ENCODE assay signal across 8 cellular contexts in the genomic region with DNA sequence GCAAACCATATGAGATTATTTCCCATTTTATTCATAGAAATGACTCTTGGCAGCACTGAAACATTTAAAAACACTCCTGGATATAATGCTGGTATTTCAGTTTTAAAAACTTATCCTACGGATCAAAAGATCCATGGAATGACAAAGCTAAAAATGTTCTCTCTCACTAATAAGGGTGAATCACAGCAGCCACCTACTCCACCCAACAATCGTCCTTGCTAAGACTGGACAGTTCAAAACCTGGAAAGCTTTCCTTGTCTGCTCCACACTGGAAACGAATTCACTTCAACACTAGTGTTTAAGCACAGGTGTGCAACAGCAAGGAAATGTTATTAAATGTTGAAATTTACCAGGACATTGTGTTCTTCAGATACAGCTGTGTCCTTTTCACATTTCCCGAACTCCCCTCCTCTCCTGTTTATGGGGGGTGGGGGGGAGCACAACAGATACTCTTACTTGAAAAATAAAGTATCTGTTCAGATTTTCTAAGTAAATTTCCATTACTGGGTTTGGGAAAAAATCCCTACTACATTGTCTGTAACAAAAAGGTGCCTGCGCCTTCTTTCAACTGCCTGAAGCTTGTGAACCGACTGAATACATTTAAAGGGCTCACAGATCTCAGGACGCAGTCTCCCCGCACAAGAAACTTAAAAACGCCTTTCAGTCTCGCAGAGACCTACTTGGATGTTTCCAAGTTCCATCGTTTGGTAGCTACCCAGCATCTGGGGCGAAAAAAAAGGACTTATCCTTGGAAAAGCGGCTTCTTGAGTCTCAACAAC. TPM values are rescaled to one million over a fixed set of nuclear protein-coding genes. Genes with fewer than 3 reads are reported as not detected.
DNase-seq lines count a peak whose midpoint lies in the region; ATAC-seq and TF ChIP-seq lines count a peak whose summit lies in the region.

No MANE protein-coding gene starts in this region.

- H3K4me1 Mint-ChIP-seq in endothelial cell (ENCODE audit: unreplicated experiment) (peaks cover 42% of the 10 kb centered on the region), nephron (peaks cover 73% of the 10 kb centered on the region)

- peak overlapping the region; percentile 65 to 91 for H3K4me3 ChIP-seq in Panc1 (ENCODE audit: low read depth in 2 of 2, low read length in 2 of 2)

- H3K9me3 Mint-ChIP-seq in endothelial cell (ENCODE audit: unreplicated experiment) (no peaks in the 10 kb centered on the region), nephron (no peaks in the 10 kb centered on the region)

- H3K9me3 ChIP-seq in Panc1 (ENCODE audit: control insufficient read depth, insufficient read depth, low read depth, low read length), result no peaks in the 10 kb centered on the region

- peak overlapping the region; percentile 98 for H3K4me3 Mint-ChIP-seq in endothelial cell (ENCODE audit: unreplicated experiment)
- peak overlapping the region; percentile 92 to 100 (median 99) for H3K4me3 Mint-ChIP-seq in nephron

- peaks cover 17% of the 10 kb centered on the region for H3K36me3 ChIP-seq in Panc1 (ENCODE audit: control insufficient read depth, insufficient read depth, low read length)

- no peak for TF ChIP-seq CTCF in Panc1 (IDR thresholded peaks at IDR 0.05)
- no peak for TF ChIP-seq CTCF in endothelial cell (IDR thresholded peaks at IDR 0.05; ENCODE audit: unreplicated experiment)
- no peak for TF ChIP-seq CTCF in nephron (IDR thresholded peaks at IDR 0.05; ENCODE audit: unreplicated experiment in 3 of 3)

- POLR2A ChIA-PET in Panc1 (lab: Charles Lee), result interaction anchor here (0.6 to 1.2 kb wide), 3 partner anchors 16 to 160 kb away, joined by 3 to 4 read pairs (median 3); no protein-coding TSS in a partner anchor

- H3K27me3 ChIP-seq in Panc1 (ENCODE audit: control insufficient read depth, insufficient read depth, low read length), result no peaks in the 10 kb centered on the region

- in situ Hi-C loops in Panc1 (cut with HindIII; ENCODE audit: low pct_unique_long_range_greater_than_20kb, low sequenced_read_pairs), result no loop called here

- peaks cover 11% of the 10 kb centered on the region for H3K27me3 Mint-ChIP-seq in endothelial cell (ENCODE audit: unreplicated experiment)
- H3K27me3 Mint-ChIP-seq in nephron (ENCODE audit: low read depth), result no peaks in the 10 kb centered on the region

- H3K36me3 Mint-ChIP-seq in endothelial cell (ENCODE audit: low read depth, unreplicated experiment), result peaks cover 31% of the 10 kb centered on the region
- H3K36me3 Mint-ChIP-seq in nephron (ENCODE audit: low read depth), result peaks cover 45% of the 10 kb centered on the region

- CTCF ChIA-PET in Panc1 (lab: Charles Lee), result no interaction called here

- ATAC-seq in Panc1, result no peak
- no peak for ATAC-seq in GM18870 (IDR thresholded peaks at IDR 0.05; ENCODE audit: unreplicated experiment)

- intact Hi-C loops in Panc1 (cut with micrococcal nuclease; ENCODE audit: unreplicated experiment), result loop anchor here (5.0 kb wide), 1 partner anchor 72 kb away; a partner anchor contains a TSS

- BruUV-seq in Panc1 (replicated peaks; lab: Mats Ljungman, UMichigan), result no TSS peak

- DNase-seq in DMS53 (lab: John Stamatoyannopoulos, UW) (peak; percentile 43), DMS53 treated with DMSO at 0.1 percent for 48 hours (lab: John Stamatoyannopoulos, UW; ENCODE audit: unreplicated experiment) (no peak), Panc1 (ENCODE audit: low read depth, low spot score) (no peak), endothelial cell (ENCODE audit: low spot score) (no peak), NCI-H2196 (lab: John Stamatoyannopoulos, UW; ENCODE audit: unreplicated experiment) (no peak), activated gamma-delta T cell (lab: John Stamatoyannopoulos, UW) (no peak)

- H3K27ac ChIP-seq in Panc1 (ENCODE audit: low read length), result peak overlapping the region; percentile 83

- peak overlapping the region; percentile 92 for H3K27ac Mint-ChIP-seq in endothelial cell (ENCODE audit: unreplicated experiment)
- peak overlapping the region; percentile 92 to 98 (median 97) for H3K27ac Mint-ChIP-seq in nephron

- peaks cover 63% of the 10 kb centered on the region for H3K4me1 ChIP-seq in Panc1 (ENCODE audit: control insufficient read depth, insufficient read depth, low read length)

RNA-seq across cellular contexts. Expression of a gene that starts 1.4 kb away (rescaled TPM):
- total RNA-seq in Panc1 (2021; ENCODE audit: unreplicated experiment) (683 TPM), endothelial cell (ENCODE audit: unreplicated experiment) (268 TPM)
- 719 TPM for polyA plus RNA-seq in Panc1 (2012; ENCODE audit: insufficient read length)
